In the genomic region with DNA sequence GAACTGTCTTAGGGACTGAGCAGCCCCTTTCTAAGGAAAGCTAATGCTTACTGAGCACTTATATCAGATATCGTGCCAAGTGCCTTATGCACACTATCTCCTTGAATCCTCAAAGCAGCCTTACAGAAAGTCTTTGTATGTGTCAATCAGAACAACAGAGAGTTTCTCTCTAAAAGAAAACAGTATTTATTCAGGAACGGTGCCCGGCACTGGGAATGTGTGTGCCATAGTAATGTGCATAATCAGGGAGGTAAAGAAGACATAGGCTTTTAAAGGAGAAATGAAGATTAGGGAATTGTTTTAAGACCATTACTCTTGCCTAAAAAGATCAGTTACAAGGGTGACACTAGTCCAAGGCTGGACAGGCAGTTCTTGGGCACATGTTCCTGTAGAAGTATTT, we compare ENCODE assay signal across 14 cellular contexts. TPM values are rescaled to one million over a fixed set of nuclear protein-coding genes. Genes with fewer than 3 reads are reported as not detected.
"Had no signal": no experiment of that assay in that cellular context is flagged by ENCODE, and none has a peak within 500 bp of the region (broad histone marks: within the 10 kb centered on the region; RNA-seq: fewer than 3 reads in every experiment).

No MANE protein-coding gene starts in this region.

RNA-seq across cellular contexts. Expression of gene ANTXRL, which starts 17.3 kb away (rescaled TPM):
- total RNA-seq: activated CD4-positive, alpha-beta memory T cell treated with anti-CD3 and anti-CD28 coated beads, Interleukin-2, amount 10 ng/mL, durations not matched to agents 7 days and 5 days; activated CD4-positive, alpha-beta T cell treated with anti-CD3 and anti-CD28 coated beads for 36 hours; activated CD8-positive, alpha-beta memory T cell treated with anti-CD3 and anti-CD28 coated beads, Interleukin-2, amount 10 ng/mL, durations not matched to agents 7 days and 5 days; activated CD8-positive, alpha-beta T cell treated with anti-CD3 and anti-CD28 coated beads, Interleukin-2, amount 10 ng/mL, durations not matched to agents 7 days and 5 days; activated naive CD4-positive, alpha-beta T cell treated with anti-CD3 and anti-CD28 coated beads for 36 hours; activated naive CD4-positive, alpha-beta T cell treated with anti-CD3 and anti-CD28 coated beads, Interleukin-2, amount 50 U/mL, for 72 hours; activated naive CD8-positive, alpha-beta T cell treated with anti-CD3 and anti-CD28 coated beads for 36 hours; activated T-helper 2 cell treated with anti-CD3 and anti-CD28 coated beads, Interferon-gamma antibody, Interleukin-2, Interleukin-4, amounts not matched to agents 10 μg/mL and 5 μg/mL and 100 μg/mL, durations not matched to agents 14 hours and 24 hours and 36 hours; astrocyte; bronchial epithelial cell; cardiac muscle cell; T-helper 1 cell treated with Interleukin-12 subunit alpha and Interleukin-12 subunit beta and Interleukin-4 antibody, amounts not matched to agents 30 ng/mL and 1 ng/mL, for 36 hours; WTC11 had no signal
- polyA plus RNA-seq: aorta, cardiac muscle cell had no signal
